ENCODE assay signal across 16 cellular contexts in the genomic region with DNA sequence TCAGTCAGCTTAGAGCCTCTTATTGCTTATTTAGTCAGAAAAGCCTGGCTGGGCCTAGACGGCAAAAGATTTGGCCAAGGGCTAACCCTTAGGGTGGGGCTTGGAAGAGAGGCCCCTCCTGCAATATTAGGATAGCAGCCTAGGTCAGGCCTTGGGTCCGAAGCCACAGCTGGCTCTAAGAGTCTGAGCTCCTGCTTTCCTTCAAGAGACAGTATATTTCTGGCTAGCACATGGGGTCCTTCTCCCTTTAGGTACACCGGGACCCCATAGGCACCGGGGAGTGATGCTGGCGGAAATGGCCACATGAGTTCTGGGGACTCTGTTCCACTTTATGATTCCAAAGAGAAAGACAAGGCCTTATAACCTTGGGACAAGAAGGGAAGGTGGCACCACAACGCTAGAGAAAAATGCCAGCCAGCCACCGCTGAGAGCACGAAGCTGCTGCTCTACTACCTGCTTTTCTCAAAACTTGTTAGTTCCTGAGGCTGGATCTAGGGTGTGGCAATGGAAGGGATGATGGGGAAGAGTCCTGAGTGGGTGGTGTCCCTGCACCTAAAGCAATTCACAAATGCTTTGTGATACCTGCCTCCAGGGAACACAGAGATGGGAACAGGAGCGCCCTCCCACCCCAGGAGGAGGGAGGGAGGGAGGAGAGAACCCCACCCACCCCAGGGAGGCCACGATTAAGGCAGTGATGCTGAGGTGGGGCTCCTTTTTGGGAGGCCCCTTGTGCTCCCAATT. TPM values are rescaled to one million over a fixed set of nuclear protein-coding genes. Genes with fewer than 3 reads are reported as not detected.
DNase-seq lines count a peak whose midpoint lies in the region; ATAC-seq and TF ChIP-seq lines count a peak whose summit lies in the region.
"Had no signal": no experiment of that assay in that cellular context is flagged by ENCODE, and none has a peak within 500 bp of the region (broad histone marks: within the 10 kb centered on the region; RNA-seq: fewer than 3 reads in every experiment).

No MANE protein-coding gene starts in this region.

- H3K4me3 Mint-ChIP-seq in chondrocyte (ENCODE audit: unreplicated experiment) = no peak overlapping the region
- H3K4me3 Mint-ChIP-seq in activated T-helper 2 cell treated with anti-CD3 and anti-CD28 coated beads, Interferon-gamma antibody, Interleukin-2, Interleukin-4, amounts not matched to agents 10 μg/mL and 5 μg/mL and 100 μg/mL, durations not matched to agents 14 hours and 24 hours and 36 hours (ENCODE audit: low read depth) = no peak overlapping the region
- H3K4me3 Mint-ChIP-seq: CD4-positive, CD25-positive, alpha-beta regulatory T cell had no signal

- H3K36me3 ChIP-seq in left ventricle myocardium inferior (peaks cover 79% of the 10 kb centered on the region), vagina (peaks cover 0 to 68% of the 10 kb centered on the region in 2 donors)

- peaks cover 3% of the 10 kb centered on the region for H3K4me1 Mint-ChIP-seq in chondrocyte (ENCODE audit: low read depth)
- H3K4me1 Mint-ChIP-seq in activated T-helper 2 cell treated with anti-CD3 and anti-CD28 coated beads, Interferon-gamma antibody, Interleukin-2, Interleukin-4, amounts not matched to agents 10 μg/mL and 5 μg/mL and 100 μg/mL, durations not matched to agents 14 hours and 24 hours and 36 hours (ENCODE audit: low read depth) = no peaks in the 10 kb centered on the region

- H3K27me3 Mint-ChIP-seq in chondrocyte (ENCODE audit: low read depth) = no peaks in the 10 kb centered on the region
- H3K27me3 Mint-ChIP-seq in activated T-helper 2 cell treated with anti-CD3 and anti-CD28 coated beads, Interferon-gamma antibody, Interleukin-2, Interleukin-4, amounts not matched to agents 10 μg/mL and 5 μg/mL and 100 μg/mL, durations not matched to agents 14 hours and 24 hours and 36 hours (ENCODE audit: low read depth) = no peaks in the 10 kb centered on the region
- H3K27me3 Mint-ChIP-seq: CD4-positive, CD25-positive, alpha-beta regulatory T cell had no signal

- H3K27ac Mint-ChIP-seq in chondrocyte (ENCODE audit: unreplicated experiment) = no peak overlapping the region
- H3K27ac Mint-ChIP-seq in activated T-helper 2 cell treated with anti-CD3 and anti-CD28 coated beads, Interferon-gamma antibody, Interleukin-2, Interleukin-4, amounts not matched to agents 10 μg/mL and 5 μg/mL and 100 μg/mL, durations not matched to agents 14 hours and 24 hours and 36 hours = no peak overlapping the region

- no peaks in the 10 kb centered on the region for H3K9me3 Mint-ChIP-seq in chondrocyte (ENCODE audit: low read depth)
- no peaks in the 10 kb centered on the region for H3K9me3 Mint-ChIP-seq in activated T-helper 2 cell treated with anti-CD3 and anti-CD28 coated beads, Interferon-gamma antibody, Interleukin-2, Interleukin-4, amounts not matched to agents 10 μg/mL and 5 μg/mL and 100 μg/mL, durations not matched to agents 14 hours and 24 hours and 36 hours
- H3K9me3 Mint-ChIP-seq: CD4-positive, CD25-positive, alpha-beta regulatory T cell had no signal

- TF ChIP-seq POLR2A in vagina (IDR thresholded peaks at IDR 0.05) = no peak

- intact Hi-C loops in left ventricle myocardium inferior (cut with micrococcal nuclease) = no loop called here
- intact Hi-C loops in left cardiac atrium (cut with DNase I) = no loop called here
- intact Hi-C loops in vagina (cut with DNase I) = no loop called here
- intact Hi-C loops in activated T-helper 2 cell treated with anti-CD3 and anti-CD28 coated beads, Interferon-gamma antibody, Interleukin-2, Interleukin-4, amounts not matched to agents 10 μg/mL and 5 μg/mL and 100 μg/mL, durations not matched to agents 14 hours and 24 hours and 36 hours (cut with micrococcal nuclease) = no loop called here

- ATAC-seq in left cardiac atrium = no peak
- no peak for ATAC-seq in HG03025 (IDR thresholded peaks at IDR 0.05; ENCODE audit: low FRiP score, unreplicated experiment)

- DNase-seq in left ventricle myocardium inferior (no peak), left cardiac atrium (no peak), chondrocyte (ENCODE audit: low spot score) (peak; percentile 40), putamen (ENCODE audit: low spot score) (peak; percentile 68), vagina (ENCODE audit: extremely low spot score in 2 of 2) (no peak), ureter (ENCODE audit: low spot score) (no peak)
- DNase-seq in activated T-helper 2 cell treated with anti-CD3 and anti-CD28 coated beads, Interferon-gamma antibody, Interleukin-2, Interleukin-4, amounts not matched to agents 10 μg/mL and 5 μg/mL and 100 μg/mL, durations not matched to agents 14 hours and 24 hours and 36 hours (ENCODE audit: low spot score) = no peak
- DNase-seq: ACHN; Calu3; CD4-positive, CD25-positive, alpha-beta regulatory T cell; H7; Karpas-422; NCI-H1417; NCI-H2029 treated with DMSO at 0.1 percent for 48 hours; NCI-H510A treated with DMSO at 0.1 percent for 48 hours had no signal

- H3K27ac ChIP-seq in left ventricle myocardium inferior (replicated peaks) (peak overlapping the region; percentile 79), vagina (peak overlapping the region; percentile 5)

- H3K4me3 ChIP-seq in left ventricle myocardium inferior = no peak overlapping the region
- no peak overlapping the region for H3K4me3 ChIP-seq in vagina

- H3K9me3 ChIP-seq in left ventricle myocardium inferior (replicated peaks) (no peaks in the 10 kb centered on the region), vagina (no peaks in the 10 kb centered on the region)

- H3K36me3 Mint-ChIP-seq in chondrocyte (ENCODE audit: low read depth) = peaks cover 39% of the 10 kb centered on the region
- H3K36me3 Mint-ChIP-seq in activated T-helper 2 cell treated with anti-CD3 and anti-CD28 coated beads, Interferon-gamma antibody, Interleukin-2, Interleukin-4, amounts not matched to agents 10 μg/mL and 5 μg/mL and 100 μg/mL, durations not matched to agents 14 hours and 24 hours and 36 hours (ENCODE audit: low read depth) = peaks cover 47% of the 10 kb centered on the region

- TF ChIP-seq CTCF in left ventricle myocardium inferior (IDR thresholded peaks at IDR 0.05; ENCODE audit: borderline replicate concordance) (no peak), chondrocyte (IDR thresholded peaks at IDR 0.05) (no peak), vagina (IDR thresholded peaks at IDR 0.05) (no peak)

- H3K4me1 ChIP-seq in left ventricle myocardium inferior (peaks cover 88% of the 10 kb centered on the region), vagina (peaks cover 46% of the 10 kb centered on the region)

- H3K27me3 ChIP-seq in left ventricle myocardium inferior (ENCODE audit: low read depth) = no peaks in the 10 kb centered on the region
- H3K27me3 ChIP-seq in vagina = no peaks in the 10 kb centered on the region

RNA-seq across cellular contexts. Expression of a gene that starts 3.1 kb away (rescaled TPM):
- total RNA-seq in left ventricle myocardium inferior (2.1 TPM), left cardiac atrium (1 to 10 TPM; 2.7 to 2.8 TPM), chondrocyte (4.8 to 6.0 TPM (median 5.6 TPM) in 3 replicates), vagina (5.2 TPM), ureter (5.2 TPM)
- total RNA-seq in activated T-helper 2 cell treated with anti-CD3 and anti-CD28 coated beads, Interferon-gamma antibody, Interleukin-2, Interleukin-4, amounts not matched to agents 10 μg/mL and 5 μg/mL and 100 μg/mL, durations not matched to agents 14 hours and 24 hours and 36 hours = 0.37 and 0.50 TPM in 2 replicates

RNA-seq across cellular contexts. Expression of a gene that starts 24.9 kb away (rescaled TPM):
- total RNA-seq in left ventricle myocardium inferior (82.6 TPM), left cardiac atrium (10 to 100 TPM; 90.6 to 97.1 TPM), chondrocyte (113 to 124 TPM (median 123 TPM) in 3 replicates), vagina (108 TPM), ureter (130 TPM)
- total RNA-seq in activated T-helper 2 cell treated with anti-CD3 and anti-CD28 coated beads, Interferon-gamma antibody, Interleukin-2, Interleukin-4, amounts not matched to agents 10 μg/mL and 5 μg/mL and 100 μg/mL, durations not matched to agents 14 hours and 24 hours and 36 hours = 62.5 and 65.2 TPM in 2 replicates

RNA-seq across cellular contexts. Expression of a gene that starts 39.1 kb away (rescaled TPM):
- 53.7 TPM for total RNA-seq in left ventricle myocardium inferior
- 10 to 100 TPM; 29.2 to 38.1 TPM for total RNA-seq in left cardiac atrium
- 17.8 to 21.3 TPM (median 19.9 TPM) in 3 replicates for total RNA-seq in chondrocyte
- 17.9 TPM for total RNA-seq in vagina
- 44.9 and 52.7 TPM in 2 replicates for total RNA-seq in activated T-helper 2 cell treated with anti-CD3 and anti-CD28 coated beads, Interferon-gamma antibody, Interleukin-2, Interleukin-4, amounts not matched to agents 10 μg/mL and 5 μg/mL and 100 μg/mL, durations not matched to agents 14 hours and 24 hours and 36 hours
- total RNA-seq in ureter = 32.9 TPM

RNA-seq across cellular contexts. Expression of a gene that starts 49.2 kb away (rescaled TPM):
- total RNA-seq in left ventricle myocardium inferior (0.99 TPM), left cardiac atrium (1 to 10 TPM; 2.9 to 3.3 TPM), chondrocyte (13.0 to 14.8 TPM (median 13.6 TPM) in 3 replicates), vagina (9.3 TPM), ureter (9.8 TPM)
- 5.1 and 5.8 TPM in 2 replicates for total RNA-seq in activated T-helper 2 cell treated with anti-CD3 and anti-CD28 coated beads, Interferon-gamma antibody, Interleukin-2, Interleukin-4, amounts not matched to agents 10 μg/mL and 5 μg/mL and 100 μg/mL, durations not matched to agents 14 hours and 24 hours and 36 hours

RNA-seq across cellular contexts. Expression of a gene that starts 49.7 kb away (rescaled TPM):
- total RNA-seq in left ventricle myocardium inferior (6.8 TPM), left cardiac atrium (10 to 100 TPM in 1 of 2 donors, 1 to 10 TPM in 1; 7.2 to 16.0 TPM), chondrocyte (25.2 to 33.6 TPM (median 26.8 TPM) in 3 replicates), vagina (10.8 TPM), ureter (50.1 TPM)
- total RNA-seq in activated T-helper 2 cell treated with anti-CD3 and anti-CD28 coated beads, Interferon-gamma antibody, Interleukin-2, Interleukin-4, amounts not matched to agents 10 μg/mL and 5 μg/mL and 100 μg/mL, durations not matched to agents 14 hours and 24 hours and 36 hours = 61.2 and 64.5 TPM in 2 replicates

Comparison
In these comparisons a context has a peak if more than half of its experiments do, and no peak if none do; other contexts are left out.
1. DNase-seq: peak in chondrocyte (single experiment) and putamen (single experiment); none in left ventricle myocardium inferior (single experiment), left cardiac atrium (single experiment), vagina (0 of 2), activated T-helper 2 cell treated with anti-CD3 and anti-CD28 coated beads, Interferon-gamma antibody, Interleukin-2, Interleukin-4, amounts not matched to agents 10 μg/mL and 5 μg/mL and 100 μg/mL, durations not matched to agents 14 hours and 24 hours and 36 hours (single experiment) and ureter (single experiment).